ENCODE assay signal across 12 cellular contexts in genomic region chr3:29972594-29972993, GRCh38.
A peak's percentile ranks its signal among the peaks of the same experiment; 100 is the strongest.
DNase-seq lines count a peak whose midpoint lies in the region; ATAC-seq lines count a peak whose summit lies in the region.
"Had no signal": no experiment of that assay in that cellular context is flagged by ENCODE, and none has a peak within 500 bp of the region (broad histone marks: within the 10 kb centered on the region; RNA-seq: fewer than 3 reads in every experiment).

No MANE protein-coding gene starts in this region.

- no peak overlapping the region for H3K27ac ChIP-seq in mesenchymal stem cell (ENCODE audit: low read length, poor library complexity, severe bottlenecking)
- H3K27ac ChIP-seq: neutrophil had no signal

- no peak overlapping the region for H2BK120ac ChIP-seq in mesenchymal stem cell (ENCODE audit: low read depth, low read length)

- H3K4me3 ChIP-seq in mesenchymal stem cell (ENCODE audit: insufficient read depth in 1 of 2, low read depth in 1 of 2, low read length in 2 of 2), result no peak overlapping the region

- H3K4me3 Mint-ChIP-seq in stimulated activated effector memory CD8-positive, alpha-beta T cell treated with anti-CD3 and anti-CD28 coated beads, Interleukin-12 subunit alpha, Interleukin-12 subunit beta, amount 100 ng/mL, for 72 hours, result no peak overlapping the region
- H3K4me3 Mint-ChIP-seq: CD14-positive monocyte had no signal

- H3K36me3 ChIP-seq in mesenchymal stem cell (ENCODE audit: control insufficient read depth in 1 of 2, insufficient read depth in 2 of 2, low read depth in 1 of 2, low read length in 2 of 2), result no peaks in the 10 kb centered on the region
- H3K36me3 ChIP-seq: neutrophil had no signal

- H3K4me1 Mint-ChIP-seq in stimulated activated effector memory CD8-positive, alpha-beta T cell treated with anti-CD3 and anti-CD28 coated beads, Interleukin-12 subunit alpha, Interleukin-12 subunit beta, amount 100 ng/mL, for 72 hours, result no peaks in the 10 kb centered on the region
- H3K4me1 Mint-ChIP-seq: CD14-positive monocyte had no signal

- no peak overlapping the region for H3K14ac ChIP-seq in mesenchymal stem cell (ENCODE audit: low read length in 2 of 2)

- no peak overlapping the region for H2BK15ac ChIP-seq in mesenchymal stem cell (ENCODE audit: low read depth, poor library complexity, severe bottlenecking)

- no peak overlapping the region for H4K8ac ChIP-seq in mesenchymal stem cell (ENCODE audit: low read length)

- H3K9me3 ChIP-seq in mesenchymal stem cell (ENCODE audit: control insufficient read depth, low read length), result peaks cover 4% of the 10 kb centered on the region
- H3K9me3 ChIP-seq: neutrophil had no signal

- H3K9ac ChIP-seq in mesenchymal stem cell (ENCODE audit: low read length), result peak overlapping the region; percentile 57

- H4K91ac ChIP-seq in mesenchymal stem cell (ENCODE audit: low read length), result no peak overlapping the region

- no peak overlapping the region for H2BK12ac ChIP-seq in mesenchymal stem cell (ENCODE audit: low read length in 2 of 2)

- peaks cover 4% of the 10 kb centered on the region for H3K9me3 Mint-ChIP-seq in stimulated activated effector memory CD8-positive, alpha-beta T cell treated with anti-CD3 and anti-CD28 coated beads, Interleukin-12 subunit alpha, Interleukin-12 subunit beta, amount 100 ng/mL, for 72 hours

- H3K18ac ChIP-seq in mesenchymal stem cell (ENCODE audit: low read depth in 1 of 2, low read length in 2 of 2), result no peak overlapping the region

- peaks cover 14% of the 10 kb centered on the region for H3K79me1 ChIP-seq in mesenchymal stem cell (replicated peaks; ENCODE audit: low read length, poor library complexity, severe bottlenecking)

- no peak overlapping the region for H2AFZ ChIP-seq in mesenchymal stem cell (ENCODE audit: low read depth, low read length)

- peak; percentile 5 for DNase-seq in AG08396 (ENCODE audit: low spot score)
- peak; percentile 65 for DNase-seq in LHCN-M2 (ENCODE audit: low read depth)
- peak; percentile 72 for DNase-seq in fibroblast of gingiva (ENCODE audit: low read depth)
- peak; percentile 34 for DNase-seq in mesenchymal stem cell
- DNase-seq in stimulated activated effector memory CD8-positive, alpha-beta T cell treated with anti-CD3 and anti-CD28 coated beads, Interleukin-12 subunit alpha, Interleukin-12 subunit beta, amount 100 ng/mL, for 72 hours (ENCODE audit: low spot score in 2 of 2), result no peak
- DNase-seq in stimulated activated naive CD8-positive, alpha-beta T cell treated with anti-CD3 and anti-CD28 coated beads, Interleukin-15, Interleukin-2, amounts not matched to agents 100 U/mL and 50 U/mL, for 24 hours, result no peak
- no peak for DNase-seq in HK-2 (ENCODE audit: unreplicated experiment)
- no peak for DNase-seq in DMS 273 treated with DMSO at 0.1 percent for 48 hours (lab: John Stamatoyannopoulos, UW)
- DNase-seq: NCI-H1105, RPMI8226 had no signal

- no peaks in the 10 kb centered on the region for H3K27me3 ChIP-seq in mesenchymal stem cell (ENCODE audit: control insufficient read depth in 1 of 2, insufficient read depth in 1 of 2, low read length in 2 of 2)
- H3K27me3 ChIP-seq: neutrophil had no signal

- WGBS in mesenchymal stem cell, result 70% methylated on average over 2 of the region's 3 CpGs

- H3K4me2 ChIP-seq in mesenchymal stem cell (ENCODE audit: low read length, poor library complexity, severe bottlenecking), result no peak overlapping the region

- no peak overlapping the region for H2BK5ac ChIP-seq in mesenchymal stem cell (ENCODE audit: low read depth, low read length, poor library complexity, severe bottlenecking)

- H3K4ac ChIP-seq in mesenchymal stem cell (ENCODE audit: low read depth in 1 of 2, low read length in 2 of 2), result no peak overlapping the region

- no peak overlapping the region for H3K23ac ChIP-seq in mesenchymal stem cell (ENCODE audit: low read length in 2 of 2)

- H2AK5ac ChIP-seq in mesenchymal stem cell (ENCODE audit: low read length, severe bottlenecking), result no peak overlapping the region

- ATAC-seq in stimulated activated effector memory CD8-positive, alpha-beta T cell treated with anti-CD3 and anti-CD28 coated beads, Interleukin-12 subunit alpha, Interleukin-12 subunit beta, amount 100 ng/mL, for 72 hours, result no peak
- no peak for ATAC-seq in stimulated activated naive CD8-positive, alpha-beta T cell treated with anti-CD3 and anti-CD28 coated beads, Interleukin-15, Interleukin-2, amounts not matched to agents 100 U/mL and 50 U/mL, for 24 hours

- H3K36me3 Mint-ChIP-seq in stimulated activated effector memory CD8-positive, alpha-beta T cell treated with anti-CD3 and anti-CD28 coated beads, Interleukin-12 subunit alpha, Interleukin-12 subunit beta, amount 100 ng/mL, for 72 hours, result no peaks in the 10 kb centered on the region
- H3K36me3 Mint-ChIP-seq: CD14-positive monocyte had no signal

- no peaks in the 10 kb centered on the region for H3K4me1 ChIP-seq in mesenchymal stem cell (ENCODE audit: control insufficient read depth, insufficient read depth, low read depth, low read length)

- H3K27ac Mint-ChIP-seq in stimulated activated effector memory CD8-positive, alpha-beta T cell treated with anti-CD3 and anti-CD28 coated beads, Interleukin-12 subunit alpha, Interleukin-12 subunit beta, amount 100 ng/mL, for 72 hours, result no peak overlapping the region
- H3K27ac Mint-ChIP-seq: CD14-positive monocyte had no signal

Comparison
In these comparisons a context has a peak if more than half of its experiments do, and no peak if none do; other contexts are left out.
1. DNase-seq: peak in AG08396 (single experiment), LHCN-M2 (single experiment), fibroblast of gingiva (single experiment) and mesenchymal stem cell (single experiment); none in stimulated activated effector memory CD8-positive, alpha-beta T cell treated with anti-CD3 and anti-CD28 coated beads, Interleukin-12 subunit alpha, Interleukin-12 subunit beta, amount 100 ng/mL, for 72 hours (0 of 2), stimulated activated naive CD8-positive, alpha-beta T cell treated with anti-CD3 and anti-CD28 coated beads, Interleukin-15, Interleukin-2, amounts not matched to agents 100 U/mL and 50 U/mL, for 24 hours (single experiment), HK-2 (single experiment) and DMS 273 treated with DMSO at 0.1 percent for 48 hours (single experiment).